In genomic region chr6:114989279-114989964, GRCh38 we compare ENCODE assay signal across 11 cellular contexts.
DNase-seq lines count a peak whose midpoint lies in the region; ATAC-seq lines count a peak whose summit lies in the region.
"Had no signal": no experiment of that assay in that cellular context is flagged by ENCODE, and none has a peak within 500 bp of the region (broad histone marks: within the 10 kb centered on the region; RNA-seq: fewer than 3 reads in every experiment).

No MANE protein-coding gene starts in this region.

- intact Hi-C loops in aorta (cut with DNase I) = no loop called here

- DNase-seq in NOMO-1 (lab: John Stamatoyannopoulos, UW; ENCODE audit: unreplicated experiment in 2 of 2) = peak; percentile 31 to 47
- no peak for DNase-seq in NOMO-1 treated with dmso at 0.1 percent for 144 hours (lab: John Stamatoyannopoulos, UW; ENCODE audit: unreplicated experiment)
- no peak for DNase-seq in NCI-H1930 (lab: John Stamatoyannopoulos, UW)
- DNase-seq in aorta = no peak
- no peak for DNase-seq in NCI-H2171 treated with DMSO at 0.1 percent for 48 hours (lab: John Stamatoyannopoulos, UW)
- DNase-seq: 8988T, glutamatergic neuron, NCI-H1694 treated with DMSO at 0.1 percent for 48 hours had no signal

- no peaks in the 10 kb centered on the region for H3K36me3 ChIP-seq in aorta (ENCODE audit: control insufficient read depth in 1 of 2, insufficient read depth in 2 of 2, low read length in 1 of 2)

- no peaks in the 10 kb centered on the region for H3K4me1 ChIP-seq in aorta (ENCODE audit: control insufficient read depth in 1 of 2, insufficient read depth in 2 of 2, low read length in 2 of 2)

- no peaks in the 10 kb centered on the region for H3K27me3 ChIP-seq in aorta (ENCODE audit: control insufficient read depth in 1 of 2, insufficient read depth in 2 of 2, low read length in 1 of 2)

- H3K27ac ChIP-seq in aorta (ENCODE audit: low read depth in 1 of 2, low read length in 2 of 2) = no peak overlapping the region

- no peak overlapping the region for H3K4me3 ChIP-seq in aorta (ENCODE audit: low read length in 2 of 2)

- ATAC-seq in GM21515 (IDR thresholded peaks at IDR 0.05; ENCODE audit: unreplicated experiment) = peak; percentile 97
- ATAC-seq in HG03280 (IDR thresholded peaks at IDR 0.05; ENCODE audit: unreplicated experiment) = peak; percentile 95
- peak; percentile 25 for ATAC-seq in esophagus mucosa
- ATAC-seq in aorta (ENCODE audit: low FRiP score) = no peak

- H3K9me3 ChIP-seq in aorta (ENCODE audit: control insufficient read depth, low read length) = no peaks in the 10 kb centered on the region

- WGBS in aorta, 2 donors = 78 to 81% methylated on average over 5 of the region's 5 CpGs

Comparison
In these comparisons a context has a peak if more than half of its experiments do, and no peak if none do; other contexts are left out.
1. DNase-seq: peak in NOMO-1 (2 of 2); none in NOMO-1 treated with dmso at 0.1 percent for 144 hours (single experiment), NCI-H1930 (0 of 2), aorta (0 of 2) and NCI-H2171 treated with DMSO at 0.1 percent for 48 hours (single experiment).